ENCODE assay signal across 9 cellular contexts in genomic region chr3:126926684-126927404, GRCh38. TPM values are rescaled to one million over a fixed set of nuclear protein-coding genes. Genes with fewer than 3 reads are reported as not detected.
A peak's percentile ranks its signal among the peaks of the same experiment; 100 is the strongest.
DNase-seq lines count a peak whose midpoint lies in the region; ATAC-seq and TF ChIP-seq lines count a peak whose summit lies in the region.
"Had no signal": no experiment of that assay in that cellular context is flagged by ENCODE, and none has a peak within 500 bp of the region (broad histone marks: within the 10 kb centered on the region; RNA-seq: fewer than 3 reads in every experiment).

No MANE protein-coding gene starts in this region.

- ATAC-seq in lung (ENCODE audit: insufficient read depth, low FRiP score), result peak; percentile 71
- ATAC-seq in HG02642 (IDR thresholded peaks at IDR 0.05; ENCODE audit: poor library complexity, unreplicated experiment), result no peak

- H3K27ac ChIP-seq in coronary artery (peak overlapping the region; percentile 42 to 84), lung (ENCODE audit: low read depth in 1 of 2, low read length in 1 of 2) (peak overlapping the region; percentile 0 to 17)
- H3K27ac ChIP-seq: C4-2B had no signal

- no peaks in the 10 kb centered on the region for H3K9me3 ChIP-seq in lung (ENCODE audit: control insufficient read depth in 2 of 2, insufficient read depth in 1 of 2, low read length in 1 of 2)

- 78 to 86% methylated on average over 11 of the region's 11 CpGs for WGBS in lung, 2 donors

- no peaks in the 10 kb centered on the region for H3K27me3 ChIP-seq in lung (ENCODE audit: control insufficient read depth, insufficient read depth)

- peak overlapping the region; percentile 6 for H3K4me3 ChIP-seq in coronary artery
- H3K4me3 ChIP-seq in lung, result no peak overlapping the region

- peak; percentile 89 for DNase-seq in A172 (ENCODE audit: low spot score)
- peak; percentile 86 for DNase-seq in LHCN-M2 (ENCODE audit: low read depth)
- peak; percentile 86 for DNase-seq in coronary artery (ENCODE audit: low spot score)
- peak; percentile 57 for DNase-seq in lung (ENCODE audit: low spot score)
- no peak for DNase-seq in activated CD4-positive, alpha-beta T cell treated with anti-CD3 and anti-CD28 coated beads, Interleukin-2, amount 50 U/mL, for 48 hours
- DNase-seq in activated CD4-positive, CD25-positive, alpha-beta regulatory T cell (lab: John Stamatoyannopoulos, UW), result no peak
- no peak for DNase-seq in NCI-H69 (lab: John Stamatoyannopoulos, UW)

- peaks cover 6 to 13% of the 10 kb centered on the region in 2 donors for H3K4me1 ChIP-seq in lung (ENCODE audit: control insufficient read depth in 2 of 2, insufficient read depth in 2 of 2, low read length in 2 of 2)

- TF ChIP-seq CTCF in coronary artery (IDR thresholded peaks at IDR 0.05) (no peak), lung (IDR thresholded peaks at IDR 0.05; ENCODE audit: control extremely low read depth, extremely low read depth) (no peak)

- H3K36me3 ChIP-seq in lung (ENCODE audit: control insufficient read depth in 2 of 2, insufficient read depth in 2 of 2, low read length in 2 of 2), result no peaks in the 10 kb centered on the region

RNA-seq across cellular contexts. Expression of gene PLXNA1, which starts 56.1 kb away (rescaled TPM):
- total RNA-seq in A172 (2014; rRNA removed; shearing (Covaris generic)), result 51.3 and 55.1 TPM in 2 replicates
- total RNA-seq in LHCN-M2 (2014; rRNA removed) (65.6 and 88.7 TPM in 2 replicates), lung (10 to 100 TPM; 22.6 to 51.7 TPM)
- 41.7 TPM for polyA plus RNA-seq in LHCN-M2 (2012)
- 10 to 100 TPM; 17.6 to 20.9 TPM for polyA plus RNA-seq in lung

Comparison
In these comparisons a context has a peak if more than half of its experiments do, and no peak if none do; other contexts are left out.
1. DNase-seq: peak in A172 (single experiment), LHCN-M2 (single experiment), coronary artery (single experiment) and lung (single experiment); none in activated CD4-positive, alpha-beta T cell treated with anti-CD3 and anti-CD28 coated beads, Interleukin-2, amount 50 U/mL, for 48 hours (0 of 2), activated CD4-positive, CD25-positive, alpha-beta regulatory T cell (0 of 4) and NCI-H69 (single experiment).